17 cellular contexts compared by ENCODE assay signal in genomic region chr2:143475131-143475784, GRCh38.
DNase-seq lines count a peak whose midpoint lies in the region; ATAC-seq and TF ChIP-seq lines count a peak whose summit lies in the region.
"Had no signal": no experiment of that assay in that cellular context is flagged by ENCODE, and none has a peak within 500 bp of the region (broad histone marks: within the 10 kb centered on the region; RNA-seq: fewer than 3 reads in every experiment).

No MANE protein-coding gene starts in this region.

- peak; percentile 30 for ATAC-seq in Right ventricle myocardium inferior
- ATAC-seq in GM21367 (IDR thresholded peaks at IDR 0.05; ENCODE audit: unreplicated experiment) = no peak
- no peak for ATAC-seq in stimulated activated effector memory CD8-positive, alpha-beta T cell treated with anti-CD3 and anti-CD28 coated beads, Interleukin-12 subunit alpha, Interleukin-12 subunit beta, amount 100 ng/mL, for 72 hours
- ATAC-seq: Panc1 had no signal

- peaks cover 8% of the 10 kb centered on the region for H3K9me3 Mint-ChIP-seq in neural crest cell
- H3K9me3 Mint-ChIP-seq in stimulated activated effector memory CD8-positive, alpha-beta T cell treated with anti-CD3 and anti-CD28 coated beads, Interleukin-12 subunit alpha, Interleukin-12 subunit beta, amount 100 ng/mL, for 72 hours = peaks cover 2% of the 10 kb centered on the region
- H3K9me3 Mint-ChIP-seq: nephron progenitor cell had no signal

- no peak overlapping the region for H3K4me3 Mint-ChIP-seq in neural crest cell
- H3K4me3 Mint-ChIP-seq in stimulated activated effector memory CD8-positive, alpha-beta T cell treated with anti-CD3 and anti-CD28 coated beads, Interleukin-12 subunit alpha, Interleukin-12 subunit beta, amount 100 ng/mL, for 72 hours = no peak overlapping the region
- H3K4me3 Mint-ChIP-seq: nephron progenitor cell had no signal

- no peaks in the 10 kb centered on the region for H3K36me3 Mint-ChIP-seq in neural crest cell (ENCODE audit: low read depth)
- H3K36me3 Mint-ChIP-seq in stimulated activated effector memory CD8-positive, alpha-beta T cell treated with anti-CD3 and anti-CD28 coated beads, Interleukin-12 subunit alpha, Interleukin-12 subunit beta, amount 100 ng/mL, for 72 hours = no peaks in the 10 kb centered on the region

- no peaks in the 10 kb centered on the region for H3K27me3 Mint-ChIP-seq in neural crest cell (ENCODE audit: low read depth)

- H3K27ac Mint-ChIP-seq in neural crest cell (ENCODE audit: unreplicated experiment) = peak overlapping the region; percentile 87
- no peak overlapping the region for H3K27ac Mint-ChIP-seq in stimulated activated effector memory CD8-positive, alpha-beta T cell treated with anti-CD3 and anti-CD28 coated beads, Interleukin-12 subunit alpha, Interleukin-12 subunit beta, amount 100 ng/mL, for 72 hours
- H3K27ac Mint-ChIP-seq: nephron progenitor cell had no signal

- TF ChIP-seq CTCF in neural crest cell (conservative IDR thresholded peaks at IDR 0.05) = no peak

- DNase-seq in Right ventricle myocardium inferior (ENCODE audit: missing footprints) = no peak
- DNase-seq in cardiac septum (ENCODE audit: low spot score) = no peak
- DNase-seq in fibroblast of peridontal ligament (ENCODE audit: extremely low read depth) = peak; percentile 35
- DNase-seq in neural crest cell (ENCODE audit: low read depth, low spot score) = no peak
- DNase-seq in NCI-H82 (lab: John Stamatoyannopoulos, UW) = no peak
- no peak for DNase-seq in SKM-1 treated with dmso at 0.1 percent for 144 hours (lab: John Stamatoyannopoulos, UW; ENCODE audit: unreplicated experiment)
- DNase-seq in stimulated activated effector memory CD8-positive, alpha-beta T cell treated with anti-CD3 and anti-CD28 coated beads, Interleukin-12 subunit alpha, Interleukin-12 subunit beta, amount 100 ng/mL, for 72 hours (ENCODE audit: low spot score in 2 of 2) = no peak
- DNase-seq: activated CD8-positive, alpha-beta memory T cell treated with anti-CD3 and anti-CD28 coated beads for 24 hours; activated naive CD4-positive, alpha-beta T cell treated with Interleukin-2 at 50 U/mL for 16 hours; NCI-H1105 treated with DMSO at 0.1 percent for 48 hours; NCI-H446; nephron progenitor cell; stimulated activated CD4-positive, alpha-beta T cell treated with anti-CD3 and anti-CD28 coated beads, Interleukin-12 subunit alpha, Interleukin-12 subunit beta, amount 100 ng/mL, for 4 hours; T-helper 9 cell; trophoblast cell had no signal

- intact Hi-C loops in Right ventricle myocardium inferior (cut with DNase I) (no loop called here), cardiac septum (cut with DNase I) (no loop called here)

- peaks cover 13% of the 10 kb centered on the region for H3K4me1 Mint-ChIP-seq in neural crest cell
- H3K4me1 Mint-ChIP-seq in stimulated activated effector memory CD8-positive, alpha-beta T cell treated with anti-CD3 and anti-CD28 coated beads, Interleukin-12 subunit alpha, Interleukin-12 subunit beta, amount 100 ng/mL, for 72 hours = peaks cover 30% of the 10 kb centered on the region
- H3K4me1 Mint-ChIP-seq: nephron progenitor cell had no signal
